In the genomic region with DNA sequence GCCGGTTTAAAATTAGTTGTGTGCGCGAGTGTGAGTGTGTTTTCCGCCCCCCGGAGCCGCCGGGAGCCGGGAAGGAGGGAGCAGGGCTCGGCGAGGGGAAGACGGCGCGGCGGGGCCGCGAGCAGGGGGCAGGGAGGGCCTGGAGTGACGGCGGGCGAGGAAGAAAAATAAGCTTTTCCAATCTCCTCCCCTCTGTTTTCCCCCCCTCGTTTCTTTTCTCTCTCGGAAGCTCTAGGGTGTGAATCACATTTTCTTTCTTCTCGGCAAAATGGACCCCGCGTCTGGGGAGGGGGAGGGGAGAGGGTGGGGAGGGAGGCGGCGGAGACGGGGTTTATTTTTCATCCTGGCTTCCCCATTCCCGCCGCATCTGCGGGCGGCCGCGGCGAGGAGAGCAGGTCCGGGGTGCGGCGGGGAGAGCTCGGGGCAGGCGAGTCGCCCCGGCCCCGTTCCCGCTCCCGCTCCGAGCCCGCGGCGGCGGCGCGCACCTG, we compare ENCODE assay signal across 8 cellular contexts.
A peak's percentile ranks its signal among the peaks of the same experiment; 100 is the strongest.
DNase-seq lines count a peak whose midpoint lies in the region; ATAC-seq lines count a peak whose summit lies in the region.

No MANE protein-coding gene starts in this region.

- ATAC-seq in HG02885 (IDR thresholded peaks at IDR 0.05; ENCODE audit: poor library complexity, unreplicated experiment) (peak; percentile 21), GM19452 (IDR thresholded peaks at IDR 0.05; ENCODE audit: unreplicated experiment) (no peak)

- DNase-seq in EL (peak; percentile 86), NCI-H2227 treated with DMSO at 0.1 percent for 48 hours (lab: John Stamatoyannopoulos, UW) (peak; percentile 47), cerebellar cortex (ENCODE audit: low spot score) (peak; percentile 79), kidney glomerular epithelial cell (lab: John Stamatoyannopoulos, UW) (peak; percentile 91)
- peak; percentile 54 to 56 for DNase-seq in activated CD4-positive, alpha-beta T cell treated with anti-CD3 and anti-CD28 coated beads for 24 hours (ENCODE audit: low read depth in 2 of 2)
- DNase-seq in stimulated activated CD4-positive, alpha-beta T cell treated with anti-CD3 and anti-CD28 coated beads, Interleukin-12 subunit alpha, Interleukin-12 subunit beta, amount 100 ng/mL, for 48 hours (ENCODE audit: low read depth in 2 of 3, low spot score in 1 of 3) = peak in 2 of 3 donors; percentile 57 to 58
